ENCODE assay signal across 1 cellular context in the genomic region with DNA sequence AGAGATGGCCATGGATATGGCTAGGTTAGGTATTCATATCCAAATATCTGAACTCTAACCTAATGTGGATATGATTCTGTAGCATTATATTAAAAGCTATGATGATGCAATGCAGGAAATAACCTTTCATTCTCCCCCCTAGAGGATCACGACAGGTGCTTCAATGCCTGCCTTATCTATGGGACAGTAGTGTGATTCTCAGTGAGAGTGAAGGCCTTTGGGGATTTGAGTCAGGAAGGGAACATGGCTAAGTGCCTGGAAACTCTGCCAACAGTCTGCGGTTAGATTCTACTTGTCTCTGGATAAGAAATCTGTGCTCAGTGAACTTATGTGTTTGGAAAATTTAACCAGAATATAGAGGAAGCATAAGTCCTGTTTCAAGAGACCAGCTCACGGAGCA.
TF ChIP-seq lines count a peak whose summit lies in the region.

No MANE protein-coding gene starts in this region.

TF ChIP-seq in K562, 482 proteins besides CTCF, POLR2A, EP300 and RAD21 (continued from another document):
- TF ChIP-seq ZBTB11 (CRISPR knock-in tag; IDR thresholded peaks at IDR 0.05) (no peak), BHLHE40 (IDR thresholded peaks at IDR 0.05; ENCODE audit: low read length) (no peak), ZNF511 (CRISPR knock-in tag; IDR thresholded peaks at IDR 0.05) (no peak)
- TF ChIP-seq, protein P1, sequence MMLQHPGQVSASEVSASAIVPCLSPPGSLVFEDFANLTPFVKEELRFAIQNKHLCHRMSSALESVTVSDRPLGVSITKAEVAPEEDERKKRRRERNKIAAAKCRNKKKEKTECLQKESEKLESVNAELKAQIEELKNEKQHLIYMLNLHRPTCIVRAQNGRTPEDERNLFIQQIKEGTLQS (IDR thresholded peaks at IDR 0.05), result peak; percentile 78
- TF ChIP-seq, protein P1 (CRISPR knock-in tag; conservative IDR thresholded peaks at IDR 0.05), result no peak
- TF ChIP-seq, protein P2, sequence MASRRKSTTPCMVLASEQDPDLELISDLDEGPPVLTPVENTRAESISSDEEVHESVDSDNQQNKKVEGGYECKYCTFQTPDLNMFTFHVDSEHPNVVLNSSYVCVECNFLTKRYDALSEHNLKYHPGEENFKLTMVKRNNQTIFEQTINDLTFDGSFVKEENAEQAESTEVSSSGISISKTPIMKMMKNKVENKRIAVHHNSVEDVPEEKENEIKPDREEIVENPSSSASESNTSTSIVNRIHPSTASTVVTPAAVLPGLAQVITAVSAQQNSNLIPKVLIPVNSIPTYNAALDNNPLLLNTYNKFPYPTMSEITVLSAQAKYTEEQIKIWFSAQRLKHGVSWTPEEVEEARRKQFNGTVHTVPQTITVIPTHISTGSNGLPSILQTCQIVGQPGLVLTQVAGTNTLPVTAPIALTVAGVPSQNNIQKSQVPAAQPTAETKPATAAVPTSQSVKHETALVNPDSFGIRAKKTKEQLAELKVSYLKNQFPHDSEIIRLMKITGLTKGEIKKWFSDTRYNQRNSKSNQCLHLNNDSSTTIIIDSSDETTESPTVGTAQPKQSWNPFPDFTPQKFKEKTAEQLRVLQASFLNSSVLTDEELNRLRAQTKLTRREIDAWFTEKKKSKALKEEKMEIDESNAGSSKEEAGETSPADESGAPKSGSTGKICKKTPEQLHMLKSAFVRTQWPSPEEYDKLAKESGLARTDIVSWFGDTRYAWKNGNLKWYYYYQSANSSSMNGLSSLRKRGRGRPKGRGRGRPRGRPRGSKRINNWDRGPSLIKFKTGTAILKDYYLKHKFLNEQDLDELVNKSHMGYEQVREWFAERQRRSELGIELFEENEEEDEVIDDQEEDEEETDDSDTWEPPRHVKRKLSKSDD (conservative IDR thresholded peaks at IDR 0.05; ENCODE audit: low read length), result no peak
- TF ChIP-seq, protein P3, sequence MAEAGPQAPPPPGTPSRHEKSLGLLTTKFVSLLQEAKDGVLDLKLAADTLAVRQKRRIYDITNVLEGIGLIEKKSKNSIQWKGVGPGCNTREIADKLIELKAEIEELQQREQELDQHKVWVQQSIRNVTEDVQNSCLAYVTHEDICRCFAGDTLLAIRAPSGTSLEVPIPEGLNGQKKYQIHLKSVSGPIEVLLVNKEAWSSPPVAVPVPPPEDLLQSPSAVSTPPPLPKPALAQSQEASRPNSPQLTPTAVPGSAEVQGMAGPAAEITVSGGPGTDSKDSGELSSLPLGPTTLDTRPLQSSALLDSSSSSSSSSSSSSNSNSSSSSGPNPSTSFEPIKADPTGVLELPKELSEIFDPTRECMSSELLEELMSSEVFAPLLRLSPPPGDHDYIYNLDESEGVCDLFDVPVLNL (CRISPR knock-in tag; IDR thresholded peaks at IDR 0.05; ENCODE audit: low read depth), result no peak
TF ChIP-seq in K562: peak in this region for 4.
